21 cellular contexts compared by ENCODE assay signal in genomic region chr2:241815477-241816430, GRCh38. TPM values are rescaled to one million over a fixed set of nuclear protein-coding genes. Genes with fewer than 3 reads are reported as not detected.
DNase-seq lines count a peak whose midpoint lies in the region; ATAC-seq, FAIRE-seq and TF ChIP-seq lines count a peak whose summit lies in the region.
"Had no signal": no experiment of that assay in that cellular context is flagged by ENCODE, and none has a peak within 500 bp of the region (broad histone marks: within the 10 kb centered on the region; RNA-seq: fewer than 3 reads in every experiment).

No MANE protein-coding gene starts in this region.

- H3K79me2 ChIP-seq in H1 (ENCODE audit: control insufficient read depth in 1 of 2, insufficient read depth in 2 of 2, low read length in 2 of 2), result no peaks in the 10 kb centered on the region

- CTCF ChIA-PET in H1 (lab: Charles Lee; ENCODE audit: partially characterized antibody), result interaction anchor here (1.3 kb wide), 1 partner anchor 37 kb away, joined by 3 read pairs; no protein-coding TSS in a partner anchor

- no peak overlapping the region for H3K14ac ChIP-seq in H1 (ENCODE audit: insufficient read length)

- ATAC-seq in activated CD4-positive, CD25-positive, alpha-beta regulatory T cell treated with anti-CD3 and anti-CD28 coated beads, Interleukin-2, amount 50 U/mL, for 24 hours, result no peak
- no peak for ATAC-seq in stimulated activated effector memory CD8-positive, alpha-beta T cell treated with anti-CD3 and anti-CD28 coated beads, Interleukin-12 subunit alpha, Interleukin-12 subunit beta, amount 100 ng/mL, for 72 hours
- ATAC-seq in GM18870 (IDR thresholded peaks at IDR 0.05; ENCODE audit: unreplicated experiment), result no peak
- no peak for ATAC-seq in HG02678 (IDR thresholded peaks at IDR 0.05; ENCODE audit: unreplicated experiment)
- ATAC-seq: activated CD8-positive, alpha-beta T cell treated with anti-CD3 and anti-CD28 coated beads, Interleukin-2, amount 10 ng/mL, durations not matched to agents 7 days and 5 days; PC-3 had no signal

- no peak overlapping the region for H3K4me3 Mint-ChIP-seq in stimulated activated effector memory CD8-positive, alpha-beta T cell treated with anti-CD3 and anti-CD28 coated beads, Interleukin-12 subunit alpha, Interleukin-12 subunit beta, amount 100 ng/mL, for 72 hours
- H3K4me3 Mint-ChIP-seq: activated CD8-positive, alpha-beta T cell treated with anti-CD3 and anti-CD28 coated beads, Interleukin-2, amount 10 ng/mL, durations not matched to agents 7 days and 5 days; CD4-positive, alpha-beta memory T cell had no signal

- H3K36me3 ChIP-seq in H1 (ENCODE audit: control insufficient read depth in 2 of 4, insufficient read depth in 4 of 4, low read length in 3 of 4), result no peaks in the 10 kb centered on the region
- H3K36me3 ChIP-seq: upper lobe of left lung had no signal

- DNase-seq in activated CD4-positive, CD25-positive, alpha-beta regulatory T cell treated with anti-CD3 and anti-CD28 coated beads, Interleukin-2, amount 50 U/mL, for 72 hours, result peak; percentile 30
- peak; percentile 36 for DNase-seq in GM12891 (ENCODE audit: insufficient read length, low spot score)
- no peak for DNase-seq in H1 (ENCODE audit: low read depth in 1 of 2, low spot score in 2 of 2)
- peak in 1 of 2 donors; percentile 46 for DNase-seq in stimulated activated effector memory CD8-positive, alpha-beta T cell treated with anti-CD3 and anti-CD28 coated beads, Interleukin-12 subunit alpha, Interleukin-12 subunit beta, amount 100 ng/mL, for 72 hours (ENCODE audit: low spot score in 2 of 2)
- DNase-seq in NCI-H128 (lab: John Stamatoyannopoulos, UW; ENCODE audit: unreplicated experiment), result no peak
- DNase-seq: activated CD8-positive, alpha-beta T cell treated with anti-CD3 and anti-CD28 coated beads, Interleukin-2, amount 10 ng/mL, durations not matched to agents 7 days and 5 days; CD4-positive, alpha-beta memory T cell; foreskin melanocyte; NCI-H187 treated with DMSO at 0.1 percent for 48 hours; NCI-H524; PC-3; stimulated activated naive CD4-positive, alpha-beta T cell treated with Interleukin-2 at 50 U/mL for 16 hours had no signal

- H4K20me1 ChIP-seq in H1 (replicated peaks in 1 of 2; ENCODE audit: control insufficient read depth in 1 of 2, insufficient read depth in 2 of 2, low read length in 2 of 2), result no peaks in the 10 kb centered on the region

- H2BK20ac ChIP-seq in H1 (ENCODE audit: low read length), result no peak overlapping the region

- no peak overlapping the region for H3K18ac ChIP-seq in H1 (ENCODE audit: extremely low read depth, low read length)

- no peak overlapping the region for H2AFZ ChIP-seq in H1 (ENCODE audit: low read length)

- H3K27ac Mint-ChIP-seq in stimulated activated effector memory CD8-positive, alpha-beta T cell treated with anti-CD3 and anti-CD28 coated beads, Interleukin-12 subunit alpha, Interleukin-12 subunit beta, amount 100 ng/mL, for 72 hours, result peak overlapping the region; percentile 58
- H3K27ac Mint-ChIP-seq: activated CD8-positive, alpha-beta T cell treated with anti-CD3 and anti-CD28 coated beads, Interleukin-2, amount 10 ng/mL, durations not matched to agents 7 days and 5 days had no signal

- TF ChIP-seq RAD21 in H1 (IDR thresholded peaks at IDR 0.05 in 1 of 2, conservative IDR thresholded peaks at IDR 0.05 in 1 of 2; ENCODE audit: low read depth in 2 of 2, low read length in 2 of 2), result no peak

- no peak for TF ChIP-seq EP300 in H1 (IDR thresholded peaks at IDR 0.05; ENCODE audit: borderline replicate concordance in 1 of 2, low read depth in 2 of 2, low read length in 2 of 2)

- FAIRE-seq in GM12891 (lab: Jason Lieb, UNC) (no peak), H1 (lab: Jason Lieb, UNC) (no peak)
- FAIRE-seq: H54, TTC549 had no signal

- no peaks in the 10 kb centered on the region for H3K36me3 Mint-ChIP-seq in stimulated activated effector memory CD8-positive, alpha-beta T cell treated with anti-CD3 and anti-CD28 coated beads, Interleukin-12 subunit alpha, Interleukin-12 subunit beta, amount 100 ng/mL, for 72 hours
- H3K36me3 Mint-ChIP-seq: CD4-positive, alpha-beta memory T cell had no signal

- no peak overlapping the region for H3K23ac ChIP-seq in H1 (ENCODE audit: insufficient read length)

- 89% methylated on average over 37 of the region's 48 CpGs; no CpG with 5 or more reads in 1 of the 2 experiments for WGBS in H1 (ENCODE audit: extremely low coverage in 1 of 2, insufficient coverage in 1 of 2, insufficient read length in 1 of 2, insufficient replicate concordance in 2 of 2, low coverage in 1 of 2, low lambda C conversion rate in 2 of 2, missing lambda C conversion rate in 1 of 2), 2 experiments

- H3K9ac ChIP-seq in H1 (replicated peaks in 1 of 4; ENCODE audit: extremely low read depth in 1 of 4, low read depth in 3 of 4, low read length in 3 of 4), result no peak overlapping the region

- POLR2A ChIA-PET in H1 (lab: Charles Lee; ENCODE audit: partially characterized antibody), result no interaction called here

- H3K23me2 ChIP-seq in H1 (ENCODE audit: low read depth, low read length), result no peaks in the 10 kb centered on the region

- H2BK15ac ChIP-seq in H1 (ENCODE audit: low read length), result no peak overlapping the region; the same call in 1 of the 2 replicates

- H2BK120ac ChIP-seq in H1 (replicated peaks; ENCODE audit: low read depth, low read length), result no peak overlapping the region

- no peak overlapping the region for H3K4me2 ChIP-seq in H1 (ENCODE audit: insufficient read depth in 1 of 2, low read depth in 2 of 2, low read length in 2 of 2)
- H3K4me2 ChIP-seq: smooth muscle cell had no signal

- no peaks in the 10 kb centered on the region for H3K9me3 Mint-ChIP-seq in stimulated activated effector memory CD8-positive, alpha-beta T cell treated with anti-CD3 and anti-CD28 coated beads, Interleukin-12 subunit alpha, Interleukin-12 subunit beta, amount 100 ng/mL, for 72 hours
- H3K9me3 Mint-ChIP-seq: CD4-positive, alpha-beta memory T cell had no signal

- no peak overlapping the region for H2AK5ac ChIP-seq in H1 (ENCODE audit: low read depth, low read length)

- TF ChIP-seq POLR2A in GM12891 (IDR thresholded peaks at IDR 0.05; ENCODE audit: low read depth, low read length) (no peak), H1 (IDR thresholded peaks at IDR 0.05; ENCODE audit: control extremely low read depth in 1 of 2, low read depth in 2 of 2, low read length in 2 of 2) (no peak)

- H3K79me1 ChIP-seq in H1 (ENCODE audit: low read depth, low read length), result no peaks in the 10 kb centered on the region

- peaks cover 0 to under 1% (median 0%) of the 10 kb centered on the region in 4 experiments; a peak in 1 of 7 replicates for H3K4me1 ChIP-seq in H1 (replicated peaks in 1 of 4; ENCODE audit: control insufficient read depth in 3 of 4, insufficient read depth in 4 of 4, low read length in 3 of 4)

- peaks cover 17% of the 10 kb centered on the region for H3K4me1 Mint-ChIP-seq in stimulated activated effector memory CD8-positive, alpha-beta T cell treated with anti-CD3 and anti-CD28 coated beads, Interleukin-12 subunit alpha, Interleukin-12 subunit beta, amount 100 ng/mL, for 72 hours

- H2BK12ac ChIP-seq in H1 (ENCODE audit: low read depth, low read length), result no peak overlapping the region

- H2BK5ac ChIP-seq in H1 (ENCODE audit: low read depth, low read length), result no peak overlapping the region

- H3K9me3 ChIP-seq in H1 (ENCODE audit: insufficient read depth in 2 of 2, low read depth in 1 of 2, low read length in 1 of 2), result no peaks in the 10 kb centered on the region
- H3K9me3 ChIP-seq: upper lobe of left lung had no signal

- no peak overlapping the region for H3K4me3 ChIP-seq in H1 (ENCODE audit: extremely low read depth in 1 of 4, insufficient read depth in 2 of 4, low read depth in 3 of 4, low read length in 4 of 4)
- H3K4me3 ChIP-seq: smooth muscle cell, upper lobe of left lung had no signal

- no peak overlapping the region for H3K56ac ChIP-seq in H1 (replicated peaks; ENCODE audit: insufficient read length, low read depth, low read length)

- H3K27me3 ChIP-seq in H1 (replicated peaks in 1 of 4; ENCODE audit: control insufficient read depth in 3 of 4, extremely low read depth in 1 of 4, insufficient read depth in 3 of 4, low read length in 3 of 4), result no peaks in the 10 kb centered on the region
- H3K27me3 ChIP-seq: upper lobe of left lung had no signal

- H3K27ac ChIP-seq in H1 (ENCODE audit: low read depth, low read length), result no peak overlapping the region
- H3K27ac ChIP-seq: upper lobe of left lung had no signal

- no peak overlapping the region for H4K5ac ChIP-seq in H1 (ENCODE audit: insufficient read length, low read depth, low read length)

- no peak overlapping the region for H3K4ac ChIP-seq in H1 (replicated peaks; ENCODE audit: insufficient read length, low read depth, low read length)

- TF ChIP-seq CTCF in H1 (IDR thresholded peaks at IDR 0.05; ENCODE audit: control extremely low read depth in 1 of 3, insufficient read depth in 1 of 3, low read depth in 1 of 3, low read length in 3 of 3), result no peak

- H4K8ac ChIP-seq in H1 (ENCODE audit: extremely low read depth, insufficient read depth, low read length), result peak overlapping the region; percentile 68

- no peak overlapping the region for H4K91ac ChIP-seq in H1 (replicated peaks; ENCODE audit: insufficient read length, low read length)

RNA-seq across cellular contexts. Expression of gene NEU4, which starts 6.8 kb away (rescaled TPM):
- polyA plus RNA-seq in GM12891 (2012; ENCODE audit: low read depth, missing spikeins), result 0.69 TPM
- 0.50 and 0.82 TPM in 2 replicates for total RNA-seq in H1 (2021; fragmentation: NEBNext Ultra II Directional; extraction: Animal tissue kit (Norgen Biotek cat#: 25700))
- 0.32 and 0.89 TPM in 2 replicates for polyA plus RNA-seq in H1 (2011; rRNA removed)
- polyA plus RNA-seq in H1 (2011; cell fraction: cytosol; rRNA removed), result 0.45 TPM
- polyA plus RNA-seq in H1 (2011; cell fraction: nucleus; rRNA removed), result 2.0 TPM
- polyA plus RNA-seq in H1 (2012, experiment 1 of 2), result 0.23 to 0.82 TPM (median 0.62 TPM) in 3 of 4 replicates, not detected in the other
- polyA plus RNA-seq in H1 (2012, experiment 2 of 2), result 0.28 TPM
- polyA plus RNA-seq in H1 (2013, experiment 1 of 2), result 0.39 TPM
- polyA plus RNA-seq in H1 (2013, experiment 2 of 2), result 0.07 TPM
- not detected in 2 replicates for polyA minus RNA-seq in H1 (2011; rRNA and poly(A)+ RNA removed)
- not detected for polyA minus RNA-seq in H1 (2011; cell fraction: cytosol; rRNA and poly(A)+ RNA removed)
- 0.50 TPM for polyA minus RNA-seq in H1 (2011; cell fraction: nucleus; rRNA and poly(A)+ RNA removed)
- total RNA-seq: HT1080, PC-3, smooth muscle cell had no signal

RNA-seq across cellular contexts. Expression of gene GAL3ST2, which starts 39.1 kb away (rescaled TPM):
- polyA plus RNA-seq in GM12891 (2012; ENCODE audit: low read depth, missing spikeins), result 0.21 TPM
- not detected in 2 replicates for total RNA-seq in H1 (2021; fragmentation: NEBNext Ultra II Directional; extraction: Animal tissue kit (Norgen Biotek cat#: 25700))
- polyA plus RNA-seq in H1 (2011; rRNA removed), result 0.14 TPM in 1 of 2 replicates, not detected in the other
- 0.06 TPM for polyA plus RNA-seq in H1 (2011; cell fraction: cytosol; rRNA removed)
- polyA plus RNA-seq in H1 (2011; cell fraction: nucleus; rRNA removed), result 0.44 TPM
- polyA plus RNA-seq in H1 (2012, experiment 1 of 2), result 0.15 to 0.21 TPM (median 0.17 TPM) in 3 of 4 replicates, not detected in the other
- not detected for polyA plus RNA-seq in H1 (2012, experiment 2 of 2)
- polyA plus RNA-seq in H1 (2013, experiment 1 of 2), result 0.12 TPM
- 0.09 TPM for polyA plus RNA-seq in H1 (2013, experiment 2 of 2)
- polyA minus RNA-seq in H1 (2011; rRNA and poly(A)+ RNA removed), result 0.13 TPM in 1 of 2 replicates, not detected in the other
- not detected for polyA minus RNA-seq in H1 (2011; cell fraction: cytosol; rRNA and poly(A)+ RNA removed)
- 0.90 TPM for polyA minus RNA-seq in H1 (2011; cell fraction: nucleus; rRNA and poly(A)+ RNA removed)
- total RNA-seq: HT1080, PC-3, smooth muscle cell had no signal

RNA-seq across cellular contexts. Expression of gene PDCD1, which starts 42.9 kb away (rescaled TPM):
- polyA plus RNA-seq in GM12891 (2012; ENCODE audit: low read depth, missing spikeins), result 8.4 TPM
- 0.48 and 0.73 TPM in 2 replicates for total RNA-seq in H1 (2021; fragmentation: NEBNext Ultra II Directional; extraction: Animal tissue kit (Norgen Biotek cat#: 25700))
- 1.1 and 1.5 TPM in 2 replicates for polyA plus RNA-seq in H1 (2011; rRNA removed)
- polyA plus RNA-seq in H1 (2011; cell fraction: cytosol; rRNA removed), result 1.1 TPM
- polyA plus RNA-seq in H1 (2011; cell fraction: nucleus; rRNA removed), result 1.8 TPM
- polyA plus RNA-seq in H1 (2012, experiment 1 of 2), result 0.37 to 0.80 TPM (median 0.56 TPM) in 4 replicates
- 0.41 TPM for polyA plus RNA-seq in H1 (2012, experiment 2 of 2)
- 1.5 TPM for polyA plus RNA-seq in H1 (2013, experiment 1 of 2)
- polyA plus RNA-seq in H1 (2013, experiment 2 of 2), result 1.5 TPM
- 0.22 and 0.24 TPM in 2 replicates for polyA minus RNA-seq in H1 (2011; rRNA and poly(A)+ RNA removed)
- polyA minus RNA-seq in H1 (2011; cell fraction: cytosol; rRNA and poly(A)+ RNA removed), result 2.5 TPM
- polyA minus RNA-seq in H1 (2011; cell fraction: nucleus; rRNA and poly(A)+ RNA removed), result 0.30 TPM
- total RNA-seq: cerebellum, HT1080, PC-3, smooth muscle cell had no signal
- polyA plus RNA-seq: smooth muscle cell had no signal

RNA-seq across cellular contexts. Expression of gene RTP5, which starts 53.8 kb away (rescaled TPM):
- 0.17 TPM for polyA plus RNA-seq in GM12891 (2012; ENCODE audit: low read depth, missing spikeins)
- not detected in 2 replicates for total RNA-seq in H1 (2021; fragmentation: NEBNext Ultra II Directional; extraction: Animal tissue kit (Norgen Biotek cat#: 25700))
- 0.03 TPM in 1 of 2 replicates, not detected in the other for polyA plus RNA-seq in H1 (2011; rRNA removed)
- polyA plus RNA-seq in H1 (2011; cell fraction: cytosol; rRNA removed), result not detected
- not detected for polyA plus RNA-seq in H1 (2011; cell fraction: nucleus; rRNA removed)
- polyA plus RNA-seq in H1 (2012, experiment 1 of 2), result not detected in 4 replicates
- not detected for polyA plus RNA-seq in H1 (2012, experiment 2 of 2)
- polyA plus RNA-seq in H1 (2013, experiment 1 of 2), result not detected
- not detected for polyA plus RNA-seq in H1 (2013, experiment 2 of 2)
- polyA minus RNA-seq in H1 (2011; rRNA and poly(A)+ RNA removed), result not detected in 2 replicates
- polyA minus RNA-seq in H1 (2011; cell fraction: cytosol; rRNA and poly(A)+ RNA removed), result not detected
- polyA minus RNA-seq in H1 (2011; cell fraction: nucleus; rRNA and poly(A)+ RNA removed), result not detected
- total RNA-seq: activated CD8-positive, alpha-beta T cell treated with anti-CD3 and anti-CD28 coated beads, Interleukin-2, amount 10 ng/mL, durations not matched to agents 7 days and 5 days; HT1080; PC-3; smooth muscle cell had no signal
- polyA plus RNA-seq: CD4-positive, alpha-beta memory T cell; smooth muscle cell had no signal

Comparison
In these comparisons a context has a peak if more than half of its experiments do, and no peak if none do; other contexts are left out.
1. DNase-seq: peak in activated CD4-positive, CD25-positive, alpha-beta regulatory T cell treated with anti-CD3 and anti-CD28 coated beads, Interleukin-2, amount 50 U/mL, for 72 hours (single experiment) and GM12891 (single experiment); none in H1 (0 of 2) and NCI-H128 (single experiment).